1 cellular context compared by ENCODE assay signal in the genomic region with DNA sequence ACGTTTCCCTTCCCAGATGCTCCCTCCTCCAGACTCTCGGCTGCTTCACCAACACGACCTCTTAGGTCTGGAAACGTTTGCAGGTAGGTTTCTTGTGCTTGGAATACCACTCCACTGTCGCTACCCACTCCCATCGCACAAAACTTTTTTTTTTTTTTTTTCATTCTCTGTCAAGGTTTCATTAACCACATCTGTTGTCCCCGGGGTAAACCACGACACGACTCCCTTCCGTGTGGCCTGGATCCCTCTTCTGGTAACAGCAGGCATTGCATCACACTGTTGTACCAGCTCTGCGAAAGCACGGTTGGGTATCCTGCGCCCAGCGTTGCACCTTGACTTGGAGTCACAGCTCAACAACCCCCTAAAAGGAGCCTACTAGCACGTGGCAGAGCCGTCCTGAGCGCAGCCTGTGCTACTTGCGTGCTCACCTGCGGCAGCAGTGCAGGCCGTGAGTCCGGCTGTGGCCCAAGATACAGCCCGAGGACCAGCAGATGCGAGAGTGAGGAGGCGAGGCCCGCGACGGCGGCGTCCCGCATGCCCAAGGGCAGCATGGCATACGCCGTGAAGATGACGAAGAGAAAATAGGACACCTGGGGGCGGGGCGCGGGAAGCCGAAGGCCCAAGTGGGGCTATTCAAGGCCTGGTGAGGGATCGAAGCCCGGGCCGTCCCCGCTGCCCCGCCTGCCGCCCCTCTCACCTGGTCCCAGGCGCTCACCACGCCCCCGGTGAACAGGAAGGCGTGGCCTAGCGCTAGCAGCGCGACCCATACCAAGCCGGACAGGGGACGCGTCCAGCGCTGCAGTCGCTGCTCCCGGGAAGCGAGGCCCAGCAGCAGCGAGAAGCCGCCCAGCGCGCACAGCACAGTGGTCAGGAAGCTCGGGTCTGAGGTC.
A peak's percentile ranks its signal among the peaks of the same experiment; 100 is the strongest.
TF ChIP-seq lines count a peak whose summit lies in the region.

No MANE protein-coding gene starts in this region.

TF ChIP-seq in HepG2, 621 proteins besides CTCF, POLR2A, EP300 and RAD21 (continued from another document and continues in another):
- TF ChIP-seq, protein P1, sequence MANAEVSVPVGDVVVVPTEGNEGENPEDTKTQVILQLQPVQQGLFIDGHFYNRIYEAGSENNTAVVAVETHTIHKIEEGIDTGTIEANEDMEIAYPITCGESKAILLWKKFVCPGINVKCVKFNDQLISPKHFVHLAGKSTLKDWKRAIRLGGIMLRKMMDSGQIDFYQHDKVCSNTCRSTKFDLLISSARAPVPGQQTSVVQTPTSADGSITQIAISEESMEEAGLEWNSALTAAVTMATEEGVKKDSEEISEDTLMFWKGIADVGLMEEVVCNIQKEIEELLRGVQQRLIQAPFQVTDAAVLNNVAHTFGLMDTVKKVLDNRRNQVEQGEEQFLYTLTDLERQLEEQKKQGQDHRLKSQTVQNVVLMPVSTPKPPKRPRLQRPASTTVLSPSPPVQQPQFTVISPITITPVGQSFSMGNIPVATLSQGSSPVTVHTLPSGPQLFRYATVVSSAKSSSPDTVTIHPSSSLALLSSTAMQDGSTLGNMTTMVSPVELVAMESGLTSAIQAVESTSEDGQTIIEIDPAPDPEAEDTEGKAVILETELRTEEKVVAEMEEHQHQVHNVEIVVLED (CRISPR knock-in tag; IDR thresholded peaks at IDR 0.05; ENCODE audit: borderline replicate concordance) = peak; percentile 71; the same call in 1 of the 2 replicates
- TF ChIP-seq TCF12 (IDR thresholded peaks at IDR 0.05) = no peak
- no peak; the same call in 1 of the 2 replicates for TF ChIP-seq TCF12 (CRISPR knock-in tag; IDR thresholded peaks at IDR 0.05)
- no peak; the same call in 1 of the 2 replicates for TF ChIP-seq POGZ (CRISPR knock-in tag; IDR thresholded peaks at IDR 0.05)
- TF ChIP-seq ELF4 (CRISPR knock-in tag; IDR thresholded peaks at IDR 0.05; ENCODE audit: borderline replicate concordance) = no peak
- no peak for TF ChIP-seq ZNF17 (CRISPR knock-in tag; IDR thresholded peaks at IDR 0.05)
- peak; percentile 58 for TF ChIP-seq TAF1 (CRISPR knock-in tag; IDR thresholded peaks at IDR 0.05)
- peak; percentile 97 for TF ChIP-seq ZIK1 (CRISPR knock-in tag; IDR thresholded peaks at IDR 0.05; ENCODE audit: borderline replicate concordance, low read depth)
- peak; percentile 84 for TF ChIP-seq ESRRA (CRISPR knock-in tag; IDR thresholded peaks at IDR 0.05; ENCODE audit: low read depth)
- no peak for TF ChIP-seq FOXA1 (IDR thresholded peaks at IDR 0.05)
- no peak for TF ChIP-seq FOXA1 (CRISPR knock-in tag; IDR thresholded peaks at IDR 0.05)
- TF ChIP-seq ZNF264 (CRISPR knock-in tag; IDR thresholded peaks at IDR 0.05) = no peak
- TF ChIP-seq KDM1A (CRISPR knock-in tag; IDR thresholded peaks at IDR 0.05) = peak; percentile 75
- no peak for TF ChIP-seq SCMH1 (CRISPR knock-in tag; IDR thresholded peaks at IDR 0.05; ENCODE audit: borderline replicate concordance)
- TF ChIP-seq, protein P2, sequence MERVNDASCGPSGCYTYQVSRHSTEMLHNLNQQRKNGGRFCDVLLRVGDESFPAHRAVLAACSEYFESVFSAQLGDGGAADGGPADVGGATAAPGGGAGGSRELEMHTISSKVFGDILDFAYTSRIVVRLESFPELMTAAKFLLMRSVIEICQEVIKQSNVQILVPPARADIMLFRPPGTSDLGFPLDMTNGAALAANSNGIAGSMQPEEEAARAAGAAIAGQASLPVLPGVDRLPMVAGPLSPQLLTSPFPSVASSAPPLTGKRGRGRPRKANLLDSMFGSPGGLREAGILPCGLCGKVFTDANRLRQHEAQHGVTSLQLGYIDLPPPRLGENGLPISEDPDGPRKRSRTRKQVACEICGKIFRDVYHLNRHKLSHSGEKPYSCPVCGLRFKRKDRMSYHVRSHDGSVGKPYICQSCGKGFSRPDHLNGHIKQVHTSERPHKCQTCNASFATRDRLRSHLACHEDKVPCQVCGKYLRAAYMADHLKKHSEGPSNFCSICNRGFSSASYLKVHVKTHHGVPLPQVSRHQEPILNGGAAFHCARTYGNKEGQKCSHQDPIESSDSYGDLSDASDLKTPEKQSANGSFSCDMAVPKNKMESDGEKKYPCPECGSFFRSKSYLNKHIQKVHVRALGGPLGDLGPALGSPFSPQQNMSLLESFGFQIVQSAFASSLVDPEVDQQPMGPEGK (CRISPR knock-in tag; IDR thresholded peaks at IDR 0.05) = no peak; the same call in none of the 2 replicates
- TF ChIP-seq, protein P3, sequence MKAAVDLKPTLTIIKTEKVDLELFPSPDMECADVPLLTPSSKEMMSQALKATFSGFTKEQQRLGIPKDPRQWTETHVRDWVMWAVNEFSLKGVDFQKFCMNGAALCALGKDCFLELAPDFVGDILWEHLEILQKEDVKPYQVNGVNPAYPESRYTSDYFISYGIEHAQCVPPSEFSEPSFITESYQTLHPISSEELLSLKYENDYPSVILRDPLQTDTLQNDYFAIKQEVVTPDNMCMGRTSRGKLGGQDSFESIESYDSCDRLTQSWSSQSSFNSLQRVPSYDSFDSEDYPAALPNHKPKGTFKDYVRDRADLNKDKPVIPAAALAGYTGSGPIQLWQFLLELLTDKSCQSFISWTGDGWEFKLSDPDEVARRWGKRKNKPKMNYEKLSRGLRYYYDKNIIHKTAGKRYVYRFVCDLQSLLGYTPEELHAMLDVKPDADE (CRISPR knock-in tag; IDR thresholded peaks at IDR 0.05) = no peak
- TF ChIP-seq SALL1 (CRISPR knock-in tag; IDR thresholded peaks at IDR 0.05) = peak; percentile 80
- TF ChIP-seq MIXL1 (CRISPR knock-in tag; IDR thresholded peaks at IDR 0.05) = peak; percentile 46
- peak; percentile 83 for TF ChIP-seq ARNTL (CRISPR knock-in tag; IDR thresholded peaks at IDR 0.05)
- TF ChIP-seq SP1 (IDR thresholded peaks at IDR 0.05) = no peak
- peak; percentile 62; the same call in 1 of the 2 replicates for TF ChIP-seq SP1 (CRISPR knock-in tag; IDR thresholded peaks at IDR 0.05)
- no peak for TF ChIP-seq FOXP1 (IDR thresholded peaks at IDR 0.05)
- peak; percentile 53 for TF ChIP-seq FOXP1 (CRISPR knock-in tag; IDR thresholded peaks at IDR 0.05)
- TF ChIP-seq POLR2AphosphoS5 (IDR thresholded peaks at IDR 0.05; ENCODE audit: low read depth, low read length) = no peak
- TF ChIP-seq NPAS2 (CRISPR knock-in tag; IDR thresholded peaks at IDR 0.05; ENCODE audit: borderline replicate concordance) = no peak
- peak; percentile 88 for TF ChIP-seq ZBTB3 (CRISPR knock-in tag; IDR thresholded peaks at IDR 0.05; ENCODE audit: borderline replicate concordance, low read depth)
- no peak for TF ChIP-seq FOSL1 (CRISPR knock-in tag; IDR thresholded peaks at IDR 0.05; ENCODE audit: borderline replicate concordance)
- peak; percentile 29; the same call in 1 of the 2 replicates for TF ChIP-seq ZNF644 (CRISPR knock-in tag; IDR thresholded peaks at IDR 0.05; ENCODE audit: low read depth)
- TF ChIP-seq CBX1 (IDR thresholded peaks at IDR 0.05; ENCODE audit: low read depth) = no peak
- TF ChIP-seq MIER2 (CRISPR knock-in tag; IDR thresholded peaks at IDR 0.05) = 0 out of 2 replicates have a peak, but pooled peaks have one; percentile 40
- TF ChIP-seq ADNP (CRISPR knock-in tag; IDR thresholded peaks at IDR 0.05) = no peak
- TF ChIP-seq, protein P4, sequence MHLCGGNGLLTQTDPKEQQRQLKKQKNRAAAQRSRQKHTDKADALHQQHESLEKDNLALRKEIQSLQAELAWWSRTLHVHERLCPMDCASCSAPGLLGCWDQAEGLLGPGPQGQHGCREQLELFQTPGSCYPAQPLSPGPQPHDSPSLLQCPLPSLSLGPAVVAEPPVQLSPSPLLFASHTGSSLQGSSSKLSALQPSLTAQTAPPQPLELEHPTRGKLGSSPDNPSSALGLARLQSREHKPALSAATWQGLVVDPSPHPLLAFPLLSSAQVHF (CRISPR knock-in tag; IDR thresholded peaks at IDR 0.05) = peak; percentile 98
- TF ChIP-seq, protein P5, sequence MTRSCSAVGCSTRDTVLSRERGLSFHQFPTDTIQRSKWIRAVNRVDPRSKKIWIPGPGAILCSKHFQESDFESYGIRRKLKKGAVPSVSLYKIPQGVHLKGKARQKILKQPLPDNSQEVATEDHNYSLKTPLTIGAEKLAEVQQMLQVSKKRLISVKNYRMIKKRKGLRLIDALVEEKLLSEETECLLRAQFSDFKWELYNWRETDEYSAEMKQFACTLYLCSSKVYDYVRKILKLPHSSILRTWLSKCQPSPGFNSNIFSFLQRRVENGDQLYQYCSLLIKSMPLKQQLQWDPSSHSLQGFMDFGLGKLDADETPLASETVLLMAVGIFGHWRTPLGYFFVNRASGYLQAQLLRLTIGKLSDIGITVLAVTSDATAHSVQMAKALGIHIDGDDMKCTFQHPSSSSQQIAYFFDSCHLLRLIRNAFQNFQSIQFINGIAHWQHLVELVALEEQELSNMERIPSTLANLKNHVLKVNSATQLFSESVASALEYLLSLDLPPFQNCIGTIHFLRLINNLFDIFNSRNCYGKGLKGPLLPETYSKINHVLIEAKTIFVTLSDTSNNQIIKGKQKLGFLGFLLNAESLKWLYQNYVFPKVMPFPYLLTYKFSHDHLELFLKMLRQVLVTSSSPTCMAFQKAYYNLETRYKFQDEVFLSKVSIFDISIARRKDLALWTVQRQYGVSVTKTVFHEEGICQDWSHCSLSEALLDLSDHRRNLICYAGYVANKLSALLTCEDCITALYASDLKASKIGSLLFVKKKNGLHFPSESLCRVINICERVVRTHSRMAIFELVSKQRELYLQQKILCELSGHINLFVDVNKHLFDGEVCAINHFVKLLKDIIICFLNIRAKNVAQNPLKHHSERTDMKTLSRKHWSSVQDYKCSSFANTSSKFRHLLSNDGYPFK (CRISPR knock-in tag; IDR thresholded peaks at IDR 0.05; ENCODE audit: borderline replicate concordance) = peak; percentile 88
- TF ChIP-seq, protein P6, sequence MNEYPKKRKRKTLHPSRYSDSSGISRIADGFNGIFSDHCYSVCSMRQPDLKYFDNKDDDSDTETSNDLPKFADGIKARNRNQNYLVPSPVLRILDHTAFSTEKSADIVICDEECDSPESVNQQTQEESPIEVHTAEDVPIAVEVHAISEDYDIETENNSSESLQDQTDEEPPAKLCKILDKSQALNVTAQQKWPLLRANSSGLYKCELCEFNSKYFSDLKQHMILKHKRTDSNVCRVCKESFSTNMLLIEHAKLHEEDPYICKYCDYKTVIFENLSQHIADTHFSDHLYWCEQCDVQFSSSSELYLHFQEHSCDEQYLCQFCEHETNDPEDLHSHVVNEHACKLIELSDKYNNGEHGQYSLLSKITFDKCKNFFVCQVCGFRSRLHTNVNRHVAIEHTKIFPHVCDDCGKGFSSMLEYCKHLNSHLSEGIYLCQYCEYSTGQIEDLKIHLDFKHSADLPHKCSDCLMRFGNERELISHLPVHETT (CRISPR knock-in tag; conservative IDR thresholded peaks at IDR 0.05) = peak; percentile 80; the same call in 1 of the 2 replicates
- TF ChIP-seq TRIM24 (CRISPR knock-in tag; IDR thresholded peaks at IDR 0.05) = no peak
- peak; percentile 88 for TF ChIP-seq SMC3 (IDR thresholded peaks at IDR 0.05; ENCODE audit: low read length)
- TF ChIP-seq IKZF1 (IDR thresholded peaks at IDR 0.05) = no peak
- TF ChIP-seq MED1 (CRISPR knock-in tag; IDR thresholded peaks at IDR 0.05) = no peak; the same call in none of the 2 replicates
- no peak for TF ChIP-seq SKI (IDR thresholded peaks at IDR 0.05; ENCODE audit: partially characterized antibody)
- peak; percentile 78 for TF ChIP-seq NR2C2 (CRISPR knock-in tag; IDR thresholded peaks at IDR 0.05; ENCODE audit: borderline replicate concordance)
- TF ChIP-seq, protein P7, sequence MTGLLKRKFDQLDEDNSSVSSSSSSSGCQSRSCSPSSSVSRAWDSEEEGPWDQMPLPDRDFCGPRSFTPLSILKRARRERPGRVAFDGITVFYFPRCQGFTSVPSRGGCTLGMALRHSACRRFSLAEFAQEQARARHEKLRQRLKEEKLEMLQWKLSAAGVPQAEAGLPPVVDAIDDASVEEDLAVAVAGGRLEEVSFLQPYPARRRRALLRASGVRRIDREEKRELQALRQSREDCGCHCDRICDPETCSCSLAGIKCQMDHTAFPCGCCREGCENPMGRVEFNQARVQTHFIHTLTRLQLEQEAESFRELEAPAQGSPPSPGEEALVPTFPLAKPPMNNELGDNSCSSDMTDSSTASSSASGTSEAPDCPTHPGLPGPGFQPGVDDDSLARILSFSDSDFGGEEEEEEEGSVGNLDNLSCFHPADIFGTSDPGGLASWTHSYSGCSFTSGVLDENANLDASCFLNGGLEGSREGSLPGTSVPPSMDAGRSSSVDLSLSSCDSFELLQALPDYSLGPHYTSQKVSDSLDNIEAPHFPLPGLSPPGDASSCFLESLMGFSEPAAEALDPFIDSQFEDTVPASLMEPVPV (CRISPR knock-in tag; IDR thresholded peaks at IDR 0.05) = peak; percentile 96; the same call in 1 of the 2 replicates
- TF ChIP-seq ZSCAN25 (CRISPR knock-in tag; IDR thresholded peaks at IDR 0.05) = peak; percentile 67; the same call in 1 of the 2 replicates
- TF ChIP-seq, protein P8, sequence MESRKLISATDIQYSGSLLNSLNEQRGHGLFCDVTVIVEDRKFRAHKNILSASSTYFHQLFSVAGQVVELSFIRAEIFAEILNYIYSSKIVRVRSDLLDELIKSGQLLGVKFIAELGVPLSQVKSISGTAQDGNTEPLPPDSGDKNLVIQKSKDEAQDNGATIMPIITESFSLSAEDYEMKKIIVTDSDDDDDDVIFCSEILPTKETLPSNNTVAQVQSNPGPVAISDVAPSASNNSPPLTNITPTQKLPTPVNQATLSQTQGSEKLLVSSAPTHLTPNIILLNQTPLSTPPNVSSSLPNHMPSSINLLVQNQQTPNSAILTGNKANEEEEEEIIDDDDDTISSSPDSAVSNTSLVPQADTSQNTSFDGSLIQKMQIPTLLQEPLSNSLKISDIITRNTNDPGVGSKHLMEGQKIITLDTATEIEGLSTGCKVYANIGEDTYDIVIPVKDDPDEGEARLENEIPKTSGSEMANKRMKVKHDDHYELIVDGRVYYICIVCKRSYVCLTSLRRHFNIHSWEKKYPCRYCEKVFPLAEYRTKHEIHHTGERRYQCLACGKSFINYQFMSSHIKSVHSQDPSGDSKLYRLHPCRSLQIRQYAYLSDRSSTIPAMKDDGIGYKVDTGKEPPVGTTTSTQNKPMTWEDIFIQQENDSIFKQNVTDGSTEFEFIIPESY (CRISPR knock-in tag; IDR thresholded peaks at IDR 0.05) = peak; percentile 86
- TF ChIP-seq FOXK1 (CRISPR knock-in tag; IDR thresholded peaks at IDR 0.05; ENCODE audit: borderline replicate concordance, low read depth) = no peak
- peak; percentile 99 for TF ChIP-seq PAX8 (CRISPR knock-in tag; IDR thresholded peaks at IDR 0.05; ENCODE audit: borderline replicate concordance)
- TF ChIP-seq AGO1 (IDR thresholded peaks at IDR 0.05; ENCODE audit: low read depth, low read length, poor library complexity, severe bottlenecking) = peak; percentile 39
- TF ChIP-seq SAFB2 (CRISPR knock-in tag; IDR thresholded peaks at IDR 0.05; ENCODE audit: borderline replicate concordance, low read depth) = peak; percentile 96; the same call in 1 of the 2 replicates
- TF ChIP-seq KLF11 (CRISPR knock-in tag; IDR thresholded peaks at IDR 0.05) = peak; percentile 64; the same call in 1 of the 2 replicates
- TF ChIP-seq MTA1 (CRISPR knock-in tag; IDR thresholded peaks at IDR 0.05; ENCODE audit: borderline replicate concordance) = peak; percentile 95; the same call in 1 of the 2 replicates
- 0 out of 2 replicates have a peak, but pooled peaks have one; percentile 58 for TF ChIP-seq ZFP36L2 (CRISPR knock-in tag; IDR thresholded peaks at IDR 0.05)
- peak; percentile 92; the same call in 1 of the 2 replicates for TF ChIP-seq ZNF530 (CRISPR knock-in tag; IDR thresholded peaks at IDR 0.05; ENCODE audit: low read depth)
- no peak; the same call in 1 of the 2 replicates for TF ChIP-seq ZFP36L1 (CRISPR knock-in tag; IDR thresholded peaks at IDR 0.05)
- peak; percentile 99 for TF ChIP-seq DNMT1 (CRISPR knock-in tag; IDR thresholded peaks at IDR 0.05)
- TF ChIP-seq HHEX (CRISPR knock-in tag; IDR thresholded peaks at IDR 0.05) = no peak
- TF ChIP-seq STAG1 (CRISPR knock-in tag; IDR thresholded peaks at IDR 0.05) = peak; percentile 77
- TF ChIP-seq, protein P9, sequence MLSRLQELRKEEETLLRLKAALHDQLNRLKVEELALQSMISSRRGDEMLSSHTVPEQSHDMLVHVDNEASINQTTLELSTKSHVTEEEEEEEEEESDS (CRISPR knock-in tag; IDR thresholded peaks at IDR 0.05; ENCODE audit: borderline replicate concordance) = no peak
